ENCODE assay signal across 26 cellular contexts in genomic region chr10:92868557-92868956, GRCh38.
"Had no signal": no experiment of that assay in that cellular context is flagged by ENCODE, and none has a peak within 500 bp of the region (broad histone marks: within the 10 kb centered on the region; RNA-seq: fewer than 3 reads in every experiment).

No MANE protein-coding gene starts in this region.

- H3K9me3 ChIP-seq: SJSA1 had no signal

- H3K4me1 ChIP-seq: SJSA1 had no signal

- FAIRE-seq: HTR-8/SVneo, RCC 7860 had no signal

- H3K36me3 ChIP-seq: MG63, SJSA1 had no signal

- DNase-seq: Karpas-422, KG1, MG63, NCI-H1092, NCI-H1105 treated with DMSO at 0.1 percent for 48 hours, NCI-H1417 treated with DMSO at 0.1 percent for 48 hours, NCI-H146, NCI-H1694 treated with DMSO at 0.1 percent for 48 hours, NCI-H1930, NCI-H2081 treated with DMSO at 0.1 percent for 48 hours, NCI-H2171, NCI-H226, NCI-H446, NCI-H510A, NCI-H524 treated with DMSO at 0.1 percent for 48 hours, NCI-H69, NCI-H774, Right ventricle myocardium superior, RPMI8226, SIG-M5, SW 1271 had no signal

- H3K4me3 ChIP-seq: MG63, SJSA1, SK-N-MC had no signal

- H3K27ac ChIP-seq: HL-60, SJSA1, SK-N-MC had no signal

- H3K27me3 ChIP-seq: MG63, SJSA1 had no signal
